Comparison of ENCODE assay signal across 16 cellular contexts in genomic region chr20:40464731-40465208, GRCh38.
DNase-seq lines count a peak whose midpoint lies in the region; ATAC-seq and TF ChIP-seq lines count a peak whose summit lies in the region.
"Had no signal": no experiment of that assay in that cellular context is flagged by ENCODE, and none has a peak within 500 bp of the region (broad histone marks: within the 10 kb centered on the region; RNA-seq: fewer than 3 reads in every experiment).

No MANE protein-coding gene starts in this region.

- 90 to 98% (median 91%) methylated on average over 2 of the region's 2 CpGs for WGBS in heart left ventricle, 4 donors

- H3K4me1 Mint-ChIP-seq in activated naive CD4-positive, alpha-beta T cell treated with anti-CD3 and anti-CD28 coated beads for 36 hours (ENCODE audit: low read depth) = no peaks in the 10 kb centered on the region

- intact Hi-C loops in Right ventricle myocardium inferior (cut with DNase I) = loop anchor here (10.0 kb wide), 1 partner anchor 220 kb away; the partner anchor contains the start of gene MAFB
- intact Hi-C loops in heart left ventricle (cut with DNase I) = loop anchor here in 2 of 10 donors (5.0 to 10.0 kb wide), 2 partner anchors 190 to 1197 kb away; no protein-coding TSS in a partner anchor
- intact Hi-C loops in upper lobe of right lung (cut with DNase I) = no loop called here
- intact Hi-C loops in activated naive CD4-positive, alpha-beta T cell treated with anti-CD3 and anti-CD28 coated beads for 36 hours (cut with micrococcal nuclease) = no loop called here

- H3K27ac Mint-ChIP-seq in activated naive CD4-positive, alpha-beta T cell treated with anti-CD3 and anti-CD28 coated beads for 36 hours = no peak overlapping the region

- no peaks in the 10 kb centered on the region for H3K36me3 Mint-ChIP-seq in activated naive CD4-positive, alpha-beta T cell treated with anti-CD3 and anti-CD28 coated beads for 36 hours (ENCODE audit: low read depth)

- DNase-seq in Right ventricle myocardium inferior (ENCODE audit: missing footprints) (no peak), right atrium auricular region (ENCODE audit: low spot score) (no peak), heart left ventricle (no peak), medulla oblongata (ENCODE audit: extremely low spot score) (peak; percentile 24), upper lobe of right lung (no peak)
- DNase-seq in activated T-cell treated with anti-CD3 and anti-CD28 coated beads, Interleukin-2, amount 50 U/mL, for 48 hours = no peak
- DNase-seq in activated naive CD4-positive, alpha-beta T cell treated with anti-CD3 and anti-CD28 coated beads for 36 hours = no peak
- no peak for DNase-seq in stimulated activated CD4-positive, alpha-beta T cell treated with anti-CD3 and anti-CD28 coated beads, Interleukin-1b, Interleukin-23, amount 100 ng/mL, for 48 hours
- DNase-seq: Caco-2, NCI-H1092 treated with DMSO at 0.1 percent for 48 hours, NCI-H1694 treated with DMSO at 0.1 percent for 48 hours, NCI-H345, NCI-H526 treated with DMSO at 0.1 percent for 48 hours, PC-3 had no signal

- H3K27me3 ChIP-seq in right atrium auricular region (no peaks in the 10 kb centered on the region), heart left ventricle (no peaks in the 10 kb centered on the region), upper lobe of right lung (no peaks in the 10 kb centered on the region)
- H3K27me3 ChIP-seq: BLaER1 treated with 17β-estradiol and CSF1 and Interleukin-3, amounts not matched to agents 10 nM and 100 nM had no signal

- CTCF ChIA-PET in activated naive CD4-positive, alpha-beta T cell treated with anti-CD3 and anti-CD28 coated beads for 36 hours (lab: Charles Lee) = no interaction called here

- no peaks in the 10 kb centered on the region for H3K9me3 ChIP-seq in right atrium auricular region
- H3K9me3 ChIP-seq in heart left ventricle = no peaks in the 10 kb centered on the region
- no peaks in the 10 kb centered on the region for H3K9me3 ChIP-seq in upper lobe of right lung
- H3K9me3 ChIP-seq: Caco-2 had no signal

- no peak for TF ChIP-seq CTCF in right atrium auricular region (IDR thresholded peaks at IDR 0.05)
- TF ChIP-seq CTCF in heart left ventricle (IDR thresholded peaks at IDR 0.05) = no peak
- TF ChIP-seq CTCF in upper lobe of right lung (IDR thresholded peaks at IDR 0.05) = no peak

- no peak overlapping the region for H3K4me3 Mint-ChIP-seq in activated naive CD4-positive, alpha-beta T cell treated with anti-CD3 and anti-CD28 coated beads for 36 hours

- ATAC-seq in Right ventricle myocardium inferior = peak; percentile 63
- ATAC-seq in heart left ventricle = peak; percentile 54 to 75 (median 66)
- ATAC-seq in upper lobe of right lung = peak; percentile 62
- ATAC-seq: HCT116, PC-3 had no signal

- H3K4me1 ChIP-seq in right atrium auricular region (no peaks in the 10 kb centered on the region), heart left ventricle (peaks cover 0 to 48% (median 0%) of the 10 kb centered on the region in 12 donors), upper lobe of right lung (peaks cover 2% of the 10 kb centered on the region)
- H3K4me1 ChIP-seq: Caco-2 had no signal

- no peaks in the 10 kb centered on the region for H3K36me3 ChIP-seq in right atrium auricular region
- no peaks in the 10 kb centered on the region for H3K36me3 ChIP-seq in heart left ventricle
- H3K36me3 ChIP-seq in upper lobe of right lung = no peaks in the 10 kb centered on the region
- H3K36me3 ChIP-seq: BLaER1 treated with 17β-estradiol and CSF1 and Interleukin-3, amounts not matched to agents 10 nM and 100 nM had no signal

- no peak for TF ChIP-seq POLR2A in heart left ventricle (IDR thresholded peaks at IDR 0.05)

- H3K9me3 Mint-ChIP-seq in activated naive CD4-positive, alpha-beta T cell treated with anti-CD3 and anti-CD28 coated beads for 36 hours = no peaks in the 10 kb centered on the region

- no peak overlapping the region for H3K4me3 ChIP-seq in right atrium auricular region
- H3K4me3 ChIP-seq in heart left ventricle = no peak overlapping the region
- no peak overlapping the region for H3K4me3 ChIP-seq in upper lobe of right lung
- H3K4me3 ChIP-seq: BLaER1 treated with 17β-estradiol and CSF1 and Interleukin-3, amounts not matched to agents 10 nM and 100 nM had no signal

- peak overlapping the region in 1 of 2 donors; percentile 56 for H3K27ac ChIP-seq in right atrium auricular region
- peak overlapping the region in 2 of 12 donors; percentile 6 to 84 for H3K27ac ChIP-seq in heart left ventricle
- H3K27ac ChIP-seq in upper lobe of right lung = no peak overlapping the region

- H3K27me3 Mint-ChIP-seq in activated naive CD4-positive, alpha-beta T cell treated with anti-CD3 and anti-CD28 coated beads for 36 hours (ENCODE audit: low read depth) = no peaks in the 10 kb centered on the region
